13 cellular contexts compared by ENCODE assay signal in the genomic region with DNA sequence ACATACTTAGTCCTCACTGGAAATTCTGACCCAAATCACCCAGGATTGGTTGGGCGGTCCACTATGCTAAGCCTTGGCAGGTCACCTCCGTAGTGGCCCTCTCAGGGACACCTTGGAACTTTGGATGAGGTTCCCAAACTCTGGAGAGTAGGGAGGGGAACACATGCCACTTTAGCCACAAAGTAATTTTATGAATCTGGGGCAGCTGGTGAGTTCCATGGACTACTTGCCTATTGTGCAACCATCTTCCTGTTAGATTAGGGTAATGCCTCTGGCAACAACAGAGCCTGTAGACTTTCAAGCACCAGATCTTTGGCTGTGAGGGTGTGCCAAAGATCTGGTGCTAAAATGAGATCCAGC.
DNase-seq lines count a peak whose midpoint lies in the region; ATAC-seq, FAIRE-seq and TF ChIP-seq lines count a peak whose summit lies in the region.
"Had no signal": no experiment of that assay in that cellular context is flagged by ENCODE, and none has a peak within 500 bp of the region (broad histone marks: within the 10 kb centered on the region; RNA-seq: fewer than 3 reads in every experiment).

No MANE protein-coding gene starts in this region.

- H2AFZ ChIP-seq in keratinocyte (ENCODE audit: control insufficient read depth, low read length) = no peak overlapping the region

- H3K9me3 ChIP-seq in body of pancreas = no peaks in the 10 kb centered on the region
- no peaks in the 10 kb centered on the region for H3K9me3 ChIP-seq in keratinocyte (ENCODE audit: control insufficient read depth, low read depth, low read length)
- H3K9me3 ChIP-seq: sigmoid colon had no signal

- no peaks in the 10 kb centered on the region for H3K9me1 ChIP-seq in keratinocyte (ENCODE audit: control insufficient read depth, extremely low read depth, insufficient read depth, low read length)

- H3K36me3 ChIP-seq in body of pancreas (replicated peaks in 1 of 2; ENCODE audit: insufficient read depth in 1 of 2, low read depth in 2 of 2) (no peaks in the 10 kb centered on the region), keratinocyte (ENCODE audit: control insufficient read depth in 2 of 2, extremely low read depth in 1 of 2, insufficient read depth in 2 of 2, low read length in 2 of 2) (peaks cover 3 to 14% of the 10 kb centered on the region in 2 experiments)

- peak overlapping the region; percentile 45 for H3K4me2 ChIP-seq in keratinocyte (ENCODE audit: control insufficient read depth, extremely low read depth, insufficient read depth, low read depth, low read length)

- no peak for TF ChIP-seq POLR2A in body of pancreas (IDR thresholded peaks at IDR 0.05)

- no peaks in the 10 kb centered on the region for H3K27me3 ChIP-seq in body of pancreas
- H3K27me3 ChIP-seq in keratinocyte (ENCODE audit: control insufficient read depth, extremely low read depth, insufficient read depth, low read length) = no peaks in the 10 kb centered on the region
- H3K27me3 ChIP-seq: sigmoid colon had no signal

- ATAC-seq in body of pancreas (peak; percentile 61), GM21576 (IDR thresholded peaks at IDR 0.05; ENCODE audit: unreplicated experiment) (no peak)
- ATAC-seq: activated naive CD8-positive, alpha-beta T cell treated with anti-CD3 and anti-CD28 coated beads, Interleukin-2, amount 50 U/mL, for 24 hours; CD8-positive, alpha-beta T cell had no signal

- H3K4me3 ChIP-seq in AG09309 (ENCODE audit: control insufficient read depth, low read depth, low read length) = no peak overlapping the region
- H3K4me3 ChIP-seq in body of pancreas = no peak overlapping the region
- no peak overlapping the region for H3K4me3 ChIP-seq in keratinocyte (ENCODE audit: control insufficient read depth in 2 of 3, extremely low read depth in 1 of 3, insufficient read depth in 2 of 3, low read depth in 1 of 3, low read length in 3 of 3)
- H3K4me3 ChIP-seq: sigmoid colon had no signal

- H3K27ac ChIP-seq in body of pancreas (peak overlapping the region in 3 of 4 donors; percentile 55 to 71 (median 65)), keratinocyte (ENCODE audit: control insufficient read depth, insufficient read depth, low read length) (peak overlapping the region; percentile 59)

- no peak overlapping the region for H3K4me3 Mint-ChIP-seq in activated T-helper 1 cell treated with anti-CD3 and anti-CD28 coated beads, Interleukin-12 subunit alpha, Interleukin-12 subunit beta, Interleukin-2, Interleukin-4 antibody, amounts not matched to agents 30 ng/mL and 10 ng/mL and 1 ng/mL, durations not matched to agents 14 hours and 24 hours and 36 hours
- H3K4me3 Mint-ChIP-seq: activated CD4-positive, alpha-beta memory T cell treated with anti-CD3 and anti-CD28 coated beads for 36 hours; activated naive CD8-positive, alpha-beta T cell treated with anti-CD3 and anti-CD28 coated beads, Interleukin-2, amount 50 U/mL, for 24 hours; CD8-positive, alpha-beta T cell had no signal

- H3K4me1 ChIP-seq in body of pancreas (peaks cover 37% of the 10 kb centered on the region), keratinocyte (ENCODE audit: control insufficient read depth, extremely low read depth, insufficient read depth, low read length) (peaks cover 15% of the 10 kb centered on the region)

- no peak overlapping the region for H3K9ac ChIP-seq in keratinocyte (ENCODE audit: control insufficient read depth, extremely low read depth, insufficient read depth, low read length)

- no peaks in the 10 kb centered on the region for H3K27me3 Mint-ChIP-seq in activated T-helper 1 cell treated with anti-CD3 and anti-CD28 coated beads, Interleukin-12 subunit alpha, Interleukin-12 subunit beta, Interleukin-2, Interleukin-4 antibody, amounts not matched to agents 30 ng/mL and 10 ng/mL and 1 ng/mL, durations not matched to agents 14 hours and 24 hours and 36 hours (ENCODE audit: insufficient read depth)
- H3K27me3 Mint-ChIP-seq: activated CD4-positive, alpha-beta memory T cell treated with anti-CD3 and anti-CD28 coated beads for 36 hours; activated naive CD8-positive, alpha-beta T cell treated with anti-CD3 and anti-CD28 coated beads, Interleukin-2, amount 50 U/mL, for 24 hours had no signal

- WGBS in body of pancreas, 2 donors = 63 to 71% methylated on average over 2 of the region's 2 CpGs

- TF ChIP-seq CTCF in AG09309 (IDR thresholded peaks at IDR 0.05; ENCODE audit: control insufficient read depth, insufficient read depth, low read depth, low read length, missing control alignments) (no peak), body of pancreas (IDR thresholded peaks at IDR 0.05) (no peak), keratinocyte (optimal IDR thresholded peaks at IDR 0.05 in 1 of 3, IDR thresholded peaks at IDR 0.05 in 1 of 3, conservative IDR thresholded peaks at IDR 0.05 in 1 of 3; ENCODE audit: extremely low read depth in 1 of 3, insufficient read depth in 2 of 3, low read length in 3 of 3) (no peak)

- dilution Hi-C loops in keratinocyte (cut with MboI; ENCODE audit: extremely low pct_ligation_motif_present, low sequenced_read_pairs) = no loop called here

- FAIRE-seq in keratinocyte (lab: Jason Lieb, UNC) = peak; percentile 75

- no peaks in the 10 kb centered on the region for H3K79me2 ChIP-seq in keratinocyte (ENCODE audit: control insufficient read depth, insufficient read depth, low read length)

- DNase-seq in AG09309 (ENCODE audit: low read depth) (peak; percentile 48), M059J (ENCODE audit: low read depth) (peak; percentile 70), body of pancreas (peak in 3 of 4 donors; percentile 27 to 57 (median 42)), keratinocyte (ENCODE audit: low read depth, low spot score) (no peak)
- no peak for DNase-seq in NK-92 treated with Interleukin-12 subunit alpha and Interleukin-12 subunit beta, amount 100 ng/mL, for 24 hours (lab: John Stamatoyannopoulos, UW)
- DNase-seq in activated CD8-positive, alpha-beta memory T cell treated with anti-CD3 and anti-CD28 coated beads, Interleukin-2, amount 50 U/mL, for 48 hours = no peak
- DNase-seq in activated T-helper 1 cell treated with anti-CD3 and anti-CD28 coated beads, Interleukin-12 subunit alpha, Interleukin-12 subunit beta, Interleukin-2, Interleukin-4 antibody, amounts not matched to agents 30 ng/mL and 10 ng/mL and 1 ng/mL, durations not matched to agents 14 hours and 24 hours and 36 hours (ENCODE audit: low spot score) = no peak
- DNase-seq: activated CD4-positive, alpha-beta memory T cell treated with anti-CD3 and anti-CD28 coated beads for 36 hours; activated naive CD8-positive, alpha-beta T cell treated with anti-CD3 and anti-CD28 coated beads, Interleukin-2, amount 50 U/mL, for 24 hours; CD8-positive, alpha-beta T cell; NCI-H146 had no signal

- intact Hi-C loops in body of pancreas (cut with DNase I) = no loop called here
- intact Hi-C loops in activated T-helper 1 cell treated with anti-CD3 and anti-CD28 coated beads, Interleukin-12 subunit alpha, Interleukin-12 subunit beta, Interleukin-2, Interleukin-4 antibody, amounts not matched to agents 30 ng/mL and 10 ng/mL and 1 ng/mL, durations not matched to agents 14 hours and 24 hours and 36 hours (cut with micrococcal nuclease) = no loop called here

- H3K27ac Mint-ChIP-seq in activated T-helper 1 cell treated with anti-CD3 and anti-CD28 coated beads, Interleukin-12 subunit alpha, Interleukin-12 subunit beta, Interleukin-2, Interleukin-4 antibody, amounts not matched to agents 30 ng/mL and 10 ng/mL and 1 ng/mL, durations not matched to agents 14 hours and 24 hours and 36 hours = no peak overlapping the region
- H3K27ac Mint-ChIP-seq: activated CD4-positive, alpha-beta memory T cell treated with anti-CD3 and anti-CD28 coated beads for 36 hours; activated naive CD8-positive, alpha-beta T cell treated with anti-CD3 and anti-CD28 coated beads, Interleukin-2, amount 50 U/mL, for 24 hours; CD8-positive, alpha-beta T cell had no signal

- H4K20me1 ChIP-seq in keratinocyte (ENCODE audit: control insufficient read depth, extremely low read depth, insufficient read depth, low read length) = no peaks in the 10 kb centered on the region

- no peaks in the 10 kb centered on the region for H3K4me1 Mint-ChIP-seq in activated T-helper 1 cell treated with anti-CD3 and anti-CD28 coated beads, Interleukin-12 subunit alpha, Interleukin-12 subunit beta, Interleukin-2, Interleukin-4 antibody, amounts not matched to agents 30 ng/mL and 10 ng/mL and 1 ng/mL, durations not matched to agents 14 hours and 24 hours and 36 hours (ENCODE audit: low read depth)
- H3K4me1 Mint-ChIP-seq: activated naive CD8-positive, alpha-beta T cell treated with anti-CD3 and anti-CD28 coated beads, Interleukin-2, amount 50 U/mL, for 24 hours had no signal

- no peaks in the 10 kb centered on the region for H3K36me3 Mint-ChIP-seq in activated T-helper 1 cell treated with anti-CD3 and anti-CD28 coated beads, Interleukin-12 subunit alpha, Interleukin-12 subunit beta, Interleukin-2, Interleukin-4 antibody, amounts not matched to agents 30 ng/mL and 10 ng/mL and 1 ng/mL, durations not matched to agents 14 hours and 24 hours and 36 hours (ENCODE audit: low read depth)
- H3K36me3 Mint-ChIP-seq: activated CD4-positive, alpha-beta memory T cell treated with anti-CD3 and anti-CD28 coated beads for 36 hours; CD8-positive, alpha-beta T cell had no signal

- no peaks in the 10 kb centered on the region for H3K9me3 Mint-ChIP-seq in activated T-helper 1 cell treated with anti-CD3 and anti-CD28 coated beads, Interleukin-12 subunit alpha, Interleukin-12 subunit beta, Interleukin-2, Interleukin-4 antibody, amounts not matched to agents 30 ng/mL and 10 ng/mL and 1 ng/mL, durations not matched to agents 14 hours and 24 hours and 36 hours
- H3K9me3 Mint-ChIP-seq: activated CD4-positive, alpha-beta memory T cell treated with anti-CD3 and anti-CD28 coated beads for 36 hours; activated naive CD8-positive, alpha-beta T cell treated with anti-CD3 and anti-CD28 coated beads, Interleukin-2, amount 50 U/mL, for 24 hours; CD8-positive, alpha-beta T cell had no signal

Comparison
In these comparisons a context has a peak if more than half of its experiments do, and no peak if none do; other contexts are left out.
1. DNase-seq: peak in AG09309 (single experiment), M059J (single experiment) and body of pancreas (3 of 4); none in keratinocyte (single experiment), NK-92 treated with Interleukin-12 subunit alpha and Interleukin-12 subunit beta, amount 100 ng/mL, for 24 hours (single experiment), activated CD8-positive, alpha-beta memory T cell treated with anti-CD3 and anti-CD28 coated beads, Interleukin-2, amount 50 U/mL, for 48 hours (single experiment) and activated T-helper 1 cell treated with anti-CD3 and anti-CD28 coated beads, Interleukin-12 subunit alpha, Interleukin-12 subunit beta, Interleukin-2, Interleukin-4 antibody, amounts not matched to agents 30 ng/mL and 10 ng/mL and 1 ng/mL, durations not matched to agents 14 hours and 24 hours and 36 hours (single experiment).